Comparison of ENCODE assay signal across 16 cellular contexts in genomic region chr5:35990941-35991592, GRCh38. TPM values are rescaled to one million over a fixed set of nuclear protein-coding genes. Genes with fewer than 3 reads are reported as not detected.
DNase-seq lines count a peak whose midpoint lies in the region; ATAC-seq lines count a peak whose summit lies in the region.
"Had no signal": no experiment of that assay in that cellular context is flagged by ENCODE, and none has a peak within 500 bp of the region (broad histone marks: within the 10 kb centered on the region; RNA-seq: fewer than 3 reads in every experiment).

UGT3A1 (minus strand) TSS chr5:35991390; CDS start chr5:35991240, 150 bp downstream.

- H3K9me3 ChIP-seq in duodenal mucosa (ENCODE audit: control insufficient read depth in 1 of 2, low read length in 2 of 2) = no peaks in the 10 kb centered on the region
- no peaks in the 10 kb centered on the region for H3K9me3 ChIP-seq in naive thymus-derived CD4-positive, alpha-beta T cell (ENCODE audit: control insufficient read depth in 2 of 3, low read length in 3 of 3)
- H3K9me3 ChIP-seq: right atrium auricular region had no signal

- CTCF ChIA-PET in activated CD4-positive, alpha-beta T cell treated with anti-CD3 and anti-CD28 coated beads, Interleukin-2, amount 10 ng/mL, durations not matched to agents 7 days and 5 days (lab: Charles Lee) = no interaction called here
- CTCF ChIA-PET in naive thymus-derived CD4-positive, alpha-beta T cell (lab: Charles Lee) = no interaction called here

- peak within 1 kb of the TSS; percentile 48 to 65 for H3K4me3 ChIP-seq in duodenal mucosa (ENCODE audit: low read depth in 1 of 2, low read length in 2 of 2)
- H3K4me3 ChIP-seq in naive thymus-derived CD4-positive, alpha-beta T cell (ENCODE audit: low read length) = no peak within 1 kb of the TSS
- H3K4me3 ChIP-seq: K562, right atrium auricular region had no signal

- no peak within 1 kb of the TSS for H3K4me3 Mint-ChIP-seq in activated CD4-positive, alpha-beta T cell treated with anti-CD3 and anti-CD28 coated beads, Interleukin-2, amount 10 ng/mL, durations not matched to agents 7 days and 5 days
- H3K4me3 Mint-ChIP-seq in naive thymus-derived CD4-positive, alpha-beta T cell = no peak within 1 kb of the TSS
- H3K4me3 Mint-ChIP-seq: activated naive CD4-positive, alpha-beta T cell treated with anti-CD3 and anti-CD28 coated beads for 36 hours had no signal

- intact Hi-C loops in naive thymus-derived CD4-positive, alpha-beta T cell (cut with micrococcal nuclease) = no loop called here
- intact Hi-C loops in sciatic nerve (cut with DNase I) = no loop called here

- POLR2A ChIA-PET in activated CD4-positive, alpha-beta T cell treated with anti-CD3 and anti-CD28 coated beads, Interleukin-2, amount 10 ng/mL, durations not matched to agents 7 days and 5 days (lab: Charles Lee) = no interaction called here
- POLR2A ChIA-PET in naive thymus-derived CD4-positive, alpha-beta T cell (lab: Charles Lee) = no interaction called here

- H3K27me3 ChIP-seq in duodenal mucosa (ENCODE audit: control insufficient read depth in 1 of 2, insufficient read depth in 2 of 2, low read length in 2 of 2) = no peaks in the 10 kb centered on the region
- no peaks in the 10 kb centered on the region for H3K27me3 ChIP-seq in naive thymus-derived CD4-positive, alpha-beta T cell (ENCODE audit: control insufficient read depth in 2 of 2, insufficient read depth in 2 of 2, low read length in 2 of 2)
- H3K27me3 ChIP-seq: right atrium auricular region had no signal

- no peaks in the 10 kb centered on the region for H3K36me3 Mint-ChIP-seq in activated CD4-positive, alpha-beta T cell treated with anti-CD3 and anti-CD28 coated beads, Interleukin-2, amount 10 ng/mL, durations not matched to agents 7 days and 5 days (ENCODE audit: low read depth)
- no peaks in the 10 kb centered on the region for H3K36me3 Mint-ChIP-seq in naive thymus-derived CD4-positive, alpha-beta T cell

- peaks cover 5 to 12% of the 10 kb centered on the region in 2 donors for H3K4me1 ChIP-seq in duodenal mucosa (ENCODE audit: control insufficient read depth in 1 of 2, insufficient read depth in 2 of 2, low read length in 2 of 2)
- no peaks in the 10 kb centered on the region for H3K4me1 ChIP-seq in naive thymus-derived CD4-positive, alpha-beta T cell (ENCODE audit: control insufficient read depth in 2 of 2, insufficient read depth in 2 of 2, low read length in 2 of 2)
- H3K4me1 ChIP-seq: right atrium auricular region had no signal

- DNase-seq in DMS 273 treated with DMSO at 0.1 percent for 48 hours (lab: John Stamatoyannopoulos, UW) (peak; percentile 72), NCI-H2029 (lab: John Stamatoyannopoulos, UW) (peak; percentile 78), left lobe of liver (ENCODE audit: low spot score) (peak; percentile 90), sciatic nerve (ENCODE audit: low spot score) (no peak)
- DNase-seq in activated CD4-positive, alpha-beta T cell treated with anti-CD3 and anti-CD28 coated beads, Interleukin-2, amount 10 ng/mL, durations not matched to agents 7 days and 5 days = no peak
- no peak for DNase-seq in naive thymus-derived CD4-positive, alpha-beta T cell
- DNase-seq in activated CD4-positive, alpha-beta T cell treated with anti-CD3 and anti-CD28 coated beads for 4 hours = no peak
- DNase-seq: activated naive CD4-positive, alpha-beta T cell treated with anti-CD3 and anti-CD28 coated beads for 36 hours; caudate nucleus; erythroblast; hypothalamus had no signal

- H3K4me1 Mint-ChIP-seq in activated CD4-positive, alpha-beta T cell treated with anti-CD3 and anti-CD28 coated beads, Interleukin-2, amount 10 ng/mL, durations not matched to agents 7 days and 5 days = no peaks in the 10 kb centered on the region
- no peaks in the 10 kb centered on the region for H3K4me1 Mint-ChIP-seq in naive thymus-derived CD4-positive, alpha-beta T cell

- no peaks in the 10 kb centered on the region for H3K36me3 ChIP-seq in duodenal mucosa (ENCODE audit: control insufficient read depth in 1 of 2, insufficient read depth in 2 of 2, low read length in 2 of 2)
- no peaks in the 10 kb centered on the region for H3K36me3 ChIP-seq in naive thymus-derived CD4-positive, alpha-beta T cell (ENCODE audit: control insufficient read depth in 2 of 3, insufficient read depth in 3 of 3, low read length in 3 of 3)
- H3K36me3 ChIP-seq: right atrium auricular region had no signal

- no peaks in the 10 kb centered on the region for H3K9me3 Mint-ChIP-seq in activated CD4-positive, alpha-beta T cell treated with anti-CD3 and anti-CD28 coated beads, Interleukin-2, amount 10 ng/mL, durations not matched to agents 7 days and 5 days
- peaks cover 0 to 3% (median 0%) of the 10 kb centered on the region in 11 donors for H3K9me3 Mint-ChIP-seq in naive thymus-derived CD4-positive, alpha-beta T cell
- H3K9me3 Mint-ChIP-seq: activated naive CD4-positive, alpha-beta T cell treated with anti-CD3 and anti-CD28 coated beads for 36 hours had no signal

- peak within 1 kb of the TSS in 1 of 2 donors; percentile 14 for H3K9ac ChIP-seq in duodenal mucosa (ENCODE audit: low read depth in 1 of 2, low read length in 2 of 2)

- H3K27me3 Mint-ChIP-seq in activated CD4-positive, alpha-beta T cell treated with anti-CD3 and anti-CD28 coated beads, Interleukin-2, amount 10 ng/mL, durations not matched to agents 7 days and 5 days = peaks cover 15% of the 10 kb centered on the region
- H3K27me3 Mint-ChIP-seq in naive thymus-derived CD4-positive, alpha-beta T cell = peaks cover 19 to 72% (median 31%) of the 10 kb centered on the region in 5 donors

- ATAC-seq in left lobe of liver (peak; percentile 91), sciatic nerve (no peak)
- no peak for ATAC-seq in naive thymus-derived CD4-positive, alpha-beta T cell

- H3K27ac Mint-ChIP-seq in activated CD4-positive, alpha-beta T cell treated with anti-CD3 and anti-CD28 coated beads, Interleukin-2, amount 10 ng/mL, durations not matched to agents 7 days and 5 days = no peak within 1 kb of the TSS
- H3K27ac Mint-ChIP-seq in naive thymus-derived CD4-positive, alpha-beta T cell = no peak within 1 kb of the TSS
- H3K27ac Mint-ChIP-seq: activated naive CD4-positive, alpha-beta T cell treated with anti-CD3 and anti-CD28 coated beads for 36 hours had no signal

- no peak within 1 kb of the TSS for H3K27ac ChIP-seq in duodenal mucosa (ENCODE audit: low read depth, low read length)
- no peak within 1 kb of the TSS for H3K27ac ChIP-seq in naive thymus-derived CD4-positive, alpha-beta T cell (ENCODE audit: low read depth, low read length)
- H3K27ac ChIP-seq: right atrium auricular region had no signal

RNA-seq across cellular contexts. Expression of gene UGT3A1, which starts in this region (rescaled TPM):
- total RNA-seq in left lobe of liver (20.3 TPM), sciatic nerve (not detected)
- not detected for total RNA-seq in activated CD4-positive, alpha-beta T cell treated with anti-CD3 and anti-CD28 coated beads, Interleukin-2, amount 10 ng/mL, durations not matched to agents 7 days and 5 days
- not detected for total RNA-seq in naive thymus-derived CD4-positive, alpha-beta T cell
- not detected for polyA plus RNA-seq in naive thymus-derived CD4-positive, alpha-beta T cell
- total RNA-seq: activated naive CD4-positive, alpha-beta T cell treated with anti-CD3 and anti-CD28 coated beads for 36 hours; Daoy; K562; right atrium auricular region; RPMI7951 had no signal
- polyA plus RNA-seq: K562 had no signal

Comparison
In these comparisons a context has a peak if more than half of its experiments do, and no peak if none do; other contexts are left out.
1. RNA of gene UGT3A1 (total RNA-seq): 20.3 TPM in left lobe of liver (single experiment); not detected in activated CD4-positive, alpha-beta T cell treated with anti-CD3 and anti-CD28 coated beads, Interleukin-2, amount 10 ng/mL, durations not matched to agents 7 days and 5 days, not detected in naive thymus-derived CD4-positive, alpha-beta T cell and not detected in sciatic nerve (single experiment); every median in the first group is over 10 times any median in the second.
2. DNase-seq: peak in DMS 273 treated with DMSO at 0.1 percent for 48 hours (single experiment), NCI-H2029 (single experiment) and left lobe of liver (single experiment); none in activated CD4-positive, alpha-beta T cell treated with anti-CD3 and anti-CD28 coated beads, Interleukin-2, amount 10 ng/mL, durations not matched to agents 7 days and 5 days (single experiment), naive thymus-derived CD4-positive, alpha-beta T cell (0 of 9), activated CD4-positive, alpha-beta T cell treated with anti-CD3 and anti-CD28 coated beads for 4 hours (0 of 2) and sciatic nerve (single experiment).